ENCODE assay signal across 27 cellular contexts in the genomic region with DNA sequence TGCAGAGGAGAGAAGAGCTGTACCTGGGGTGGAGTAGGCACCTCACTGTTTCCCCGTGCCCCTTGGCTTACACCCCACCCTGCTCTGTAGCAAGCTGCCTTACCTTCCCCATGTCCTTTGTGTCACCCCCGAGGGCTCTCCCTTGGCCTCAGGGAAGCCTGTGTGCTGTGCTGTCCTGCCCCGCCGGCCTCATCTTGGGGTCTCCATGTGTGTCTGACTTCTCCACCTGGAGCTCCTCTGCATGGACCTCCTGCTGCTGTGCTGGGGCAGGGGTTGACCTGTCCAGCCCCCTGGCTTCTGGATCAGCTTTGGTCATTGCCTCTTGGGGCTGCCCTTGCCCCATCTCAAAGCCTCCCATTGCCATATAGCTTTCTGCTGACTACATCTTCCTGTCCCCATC. TPM values are rescaled to one million over a fixed set of nuclear protein-coding genes. Genes with fewer than 3 reads are reported as not detected.
"Had no signal": no experiment of that assay in that cellular context is flagged by ENCODE, and none has a peak within 500 bp of the region (broad histone marks: within the 10 kb centered on the region; RNA-seq: fewer than 3 reads in every experiment).

No MANE protein-coding gene starts in this region.

- H3K9me3 ChIP-seq: MG63, SJCRH30, SK-N-SH had no signal

- H3K27me3 ChIP-seq: cardiac muscle cell, MG63, SJCRH30 had no signal

- H3K4me1 ChIP-seq: SJCRH30 had no signal

- DNase-seq: activated CD4-positive, alpha-beta T cell treated with anti-CD3 and anti-CD28 coated beads for 48 hours; activated CD4-positive, alpha-beta T cell treated with anti-CD3 and anti-CD28 coated beads, Interleukin-2, amount 50 U/mL, for 4 hours; activated CD4-positive, CD25-positive, alpha-beta regulatory T cell treated with anti-CD3 and anti-CD28 coated beads, Interleukin-2, amount 50 U/mL, for 72 hours; activated CD8-positive, alpha-beta memory T cell treated with anti-CD3 and anti-CD28 coated beads, Interleukin-2, amount 50 U/mL, for 48 hours; activated CD8-positive, alpha-beta T cell treated with anti-CD3 and anti-CD28 coated beads, Interleukin-2, amount 10 ng/mL, durations not matched to agents 7 days and 5 days; activated naive CD4-positive, alpha-beta T cell treated with anti-CD3 and anti-CD28 coated beads, Interleukin-2, amount 50 U/mL, for 16 hours; activated T-cell treated with anti-CD3 and anti-CD28 coated beads, Interleukin-2, amount 50 U/mL, for 1 hour; MG63; MV-4-11; NCI-H1092 treated with DMSO at 0.1 percent for 48 hours; NCI-H1417 treated with DMSO at 0.1 percent for 48 hours; NCI-H2029 treated with DMSO at 0.1 percent for 48 hours; NCI-H345; NCI-H510A; NCI-H526 treated with DMSO at 0.1 percent for 48 hours; NK-92 treated with Interleukin-12 subunit alpha and Interleukin-12 subunit beta, amount 100 ng/mL, for 24 hours; OCI-M1; Right ventricle myocardium superior; SJCRH30; T-helper 1 cell had no signal

- H3K4me3 Mint-ChIP-seq: activated CD8-positive, alpha-beta T cell treated with anti-CD3 and anti-CD28 coated beads, Interleukin-2, amount 10 ng/mL, durations not matched to agents 7 days and 5 days; activated T-helper 1 cell treated with anti-CD3 and anti-CD28 coated beads, Interleukin-12 subunit alpha, Interleukin-12 subunit beta, Interleukin-2, Interleukin-4 antibody, amounts not matched to agents 30 ng/mL and 10 ng/mL and 1 ng/mL, durations not matched to agents 14 hours and 24 hours and 36 hours; T-helper 2 cell treated with Interferon-gamma antibody and Interleukin-4, amounts not matched to agents 5 μg/mL and 100 μg/mL, for 36 hours; WTC11 had no signal

- H3K27ac Mint-ChIP-seq: activated CD8-positive, alpha-beta T cell treated with anti-CD3 and anti-CD28 coated beads, Interleukin-2, amount 10 ng/mL, durations not matched to agents 7 days and 5 days; T-helper 2 cell treated with Interferon-gamma antibody and Interleukin-4, amounts not matched to agents 5 μg/mL and 100 μg/mL, for 36 hours; WTC11 had no signal

- H3K36me3 ChIP-seq: cardiac muscle cell, MG63, SJCRH30 had no signal

- H3K4me3 ChIP-seq: cardiac muscle cell, MG63, SJCRH30 had no signal

- H3K9me3 Mint-ChIP-seq: activated T-helper 1 cell treated with anti-CD3 and anti-CD28 coated beads, Interleukin-12 subunit alpha, Interleukin-12 subunit beta, Interleukin-2, Interleukin-4 antibody, amounts not matched to agents 30 ng/mL and 10 ng/mL and 1 ng/mL, durations not matched to agents 14 hours and 24 hours and 36 hours; T-helper 2 cell treated with Interferon-gamma antibody and Interleukin-4, amounts not matched to agents 5 μg/mL and 100 μg/mL, for 36 hours had no signal

- H3K27ac ChIP-seq: cardiac muscle cell, KMS-11, RWPE1, SJCRH30 had no signal

- H3K4me2 ChIP-seq: KMS-11, SK-N-SH had no signal

- H3K9ac ChIP-seq: KMS-11, SK-N-SH had no signal

RNA-seq across cellular contexts. Expression of a gene that starts 59.8 kb away (rescaled TPM):
- total RNA-seq: SJCRH30 had no signal
